Comparison of ENCODE assay signal across 15 cellular contexts in the genomic region with DNA sequence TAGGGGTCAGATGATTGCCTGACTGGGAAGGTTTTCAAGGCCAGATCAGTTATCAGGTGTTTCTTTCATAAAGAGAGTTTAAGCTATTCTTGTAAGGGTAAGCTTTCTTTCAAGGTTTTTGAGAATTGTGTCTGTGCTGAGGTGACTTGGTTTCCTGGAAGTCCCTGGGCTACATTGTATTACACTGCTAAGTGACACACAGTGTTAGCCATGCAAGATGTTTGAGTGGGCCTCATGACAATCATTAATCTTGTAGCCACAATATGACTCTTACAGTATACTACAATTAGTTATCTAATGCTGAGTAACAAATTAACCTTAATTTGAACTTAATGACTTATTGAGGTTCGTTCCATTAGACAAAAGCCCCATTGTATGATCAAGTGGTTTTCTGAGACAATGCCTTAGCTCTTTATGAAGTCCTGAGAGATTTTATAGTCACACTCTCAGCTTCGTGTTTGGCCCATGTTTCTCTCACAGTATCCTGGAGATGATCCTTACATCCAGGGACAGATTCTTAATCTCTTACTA.
DNase-seq lines count a peak whose midpoint lies in the region; ATAC-seq and TF ChIP-seq lines count a peak whose summit lies in the region.
"Had no signal": no experiment of that assay in that cellular context is flagged by ENCODE, and none has a peak within 500 bp of the region (broad histone marks: within the 10 kb centered on the region; RNA-seq: fewer than 3 reads in every experiment).

No MANE protein-coding gene starts in this region.

- H3K27ac ChIP-seq in heart right ventricle = no peak overlapping the region
- H3K27ac ChIP-seq: A549, C4-2B, GM23248 had no signal

- ATAC-seq in GM21619 (IDR thresholded peaks at IDR 0.05; ENCODE audit: unreplicated experiment) (peak; percentile 51), heart right ventricle (no peak)
- no peak for ATAC-seq in stimulated activated naive CD8-positive, alpha-beta T cell treated with anti-CD3 and anti-CD28 coated beads, Interleukin-15, Interleukin-2, amounts not matched to agents 100 U/mL and 50 U/mL, for 24 hours
- ATAC-seq: A549, HepG2 had no signal

- H3K36me3 ChIP-seq in heart right ventricle = no peaks in the 10 kb centered on the region
- H3K36me3 ChIP-seq: BE2C had no signal

- DNase-seq in M059J (ENCODE audit: low read depth) (peak; percentile 4), foreskin melanocyte (peak; percentile 76), heart right ventricle (no peak), NCI-H226 (no peak)
- no peak for DNase-seq in stimulated activated naive CD8-positive, alpha-beta T cell treated with anti-CD3 and anti-CD28 coated beads, Interleukin-15, Interleukin-2, amounts not matched to agents 100 U/mL and 50 U/mL, for 24 hours
- DNase-seq: BE2C; CD4-positive, alpha-beta memory T cell; DMS153; DMS79 treated with DMSO at 0.1 percent for 48 hours; EL; GM23248 had no signal

- H3K27me3 ChIP-seq in heart right ventricle = no peaks in the 10 kb centered on the region
- H3K27me3 ChIP-seq: BE2C had no signal

- WGBS in heart right ventricle, 2 donors = 57 to 74% methylated on average over 2 of the region's 2 CpGs

- intact Hi-C loops in heart right ventricle (cut with DNase I) = no loop called here

- H3K4me3 ChIP-seq in heart right ventricle = no peak overlapping the region
- H3K4me3 ChIP-seq: A549, GM23248 had no signal

- no peak for TF ChIP-seq CTCF in heart right ventricle (IDR thresholded peaks at IDR 0.05)

- H3K9me3 ChIP-seq in heart right ventricle = peaks cover 0 to 12% (median 0%) of the 10 kb centered on the region in 11 donors
- H3K9me3 ChIP-seq: A549, BE2C had no signal

- H3K4me1 ChIP-seq in heart right ventricle = no peaks in the 10 kb centered on the region
- H3K4me1 ChIP-seq: A549 had no signal

Comparison
In these comparisons a context has a peak if more than half of its experiments do, and no peak if none do; other contexts are left out.
1. DNase-seq: peak in M059J (single experiment) and foreskin melanocyte (single experiment); none in stimulated activated naive CD8-positive, alpha-beta T cell treated with anti-CD3 and anti-CD28 coated beads, Interleukin-15, Interleukin-2, amounts not matched to agents 100 U/mL and 50 U/mL, for 24 hours (single experiment), heart right ventricle (0 of 2) and NCI-H226 (single experiment).